Comparison of ENCODE assay signal across 20 cellular contexts in genomic region chr1:4801192-4801924, GRCh38.
DNase-seq lines count a peak whose midpoint lies in the region; ATAC-seq, FAIRE-seq and TF ChIP-seq lines count a peak whose summit lies in the region.
"Had no signal": no experiment of that assay in that cellular context is flagged by ENCODE, and none has a peak within 500 bp of the region (broad histone marks: within the 10 kb centered on the region; RNA-seq: fewer than 3 reads in every experiment).

No MANE protein-coding gene starts in this region.

- TF ChIP-seq EP300 in sigmoid colon (IDR thresholded peaks at IDR 0.05): no peak

- H3K4me3 ChIP-seq in fibroblast of mammary gland (ENCODE audit: control insufficient read depth, low read depth, low read length) (no peak overlapping the region), kidney (ENCODE audit: low read length in 2 of 2) (no peak overlapping the region), sigmoid colon (no peak overlapping the region)
- H3K4me3 ChIP-seq in naive thymus-derived CD4-positive, alpha-beta T cell (ENCODE audit: low read length): no peak overlapping the region
- H3K4me3 ChIP-seq: prostate gland had no signal

- peaks cover 0 to 58% (median 19%) of the 10 kb centered on the region in 5 donors for H3K27me3 Mint-ChIP-seq in naive thymus-derived CD4-positive, alpha-beta T cell

- H3K9me3 Mint-ChIP-seq in naive thymus-derived CD4-positive, alpha-beta T cell: peaks cover 0 to 22% (median 10%) of the 10 kb centered on the region in 11 donors
- H3K9me3 Mint-ChIP-seq: activated T-helper 2 cell treated with anti-CD3 and anti-CD28 coated beads, Interferon-gamma antibody, Interleukin-2, Interleukin-4, amounts not matched to agents 10 μg/mL and 5 μg/mL and 100 μg/mL, durations not matched to agents 14 hours and 24 hours and 36 hours had no signal

- no peak overlapping the region for H3K9ac ChIP-seq in kidney (ENCODE audit: low read length in 2 of 2)

- peaks cover 0 to 11% (median 0%) of the 10 kb centered on the region in 5 donors for H3K36me3 Mint-ChIP-seq in naive thymus-derived CD4-positive, alpha-beta T cell

- H3K27me3 ChIP-seq in sigmoid colon: no peaks in the 10 kb centered on the region
- no peaks in the 10 kb centered on the region for H3K27me3 ChIP-seq in naive thymus-derived CD4-positive, alpha-beta T cell (ENCODE audit: control insufficient read depth in 2 of 2, insufficient read depth in 2 of 2, low read length in 2 of 2)

- no peak overlapping the region for H3K27ac Mint-ChIP-seq in naive thymus-derived CD4-positive, alpha-beta T cell
- H3K27ac Mint-ChIP-seq: activated B cell treated with CpG ODN at 0.5 μM for 24 hours; activated T-helper 2 cell treated with anti-CD3 and anti-CD28 coated beads, Interferon-gamma antibody, Interleukin-2, Interleukin-4, amounts not matched to agents 10 μg/mL and 5 μg/mL and 100 μg/mL, durations not matched to agents 14 hours and 24 hours and 36 hours had no signal

- H3K4me1 ChIP-seq in kidney (ENCODE audit: control insufficient read depth in 1 of 2, insufficient read depth in 1 of 2, low read depth in 1 of 2, low read length in 2 of 2) (no peaks in the 10 kb centered on the region), sigmoid colon (peaks cover 0 to 15% (median 3%) of the 10 kb centered on the region in 4 donors)
- H3K4me1 ChIP-seq in naive thymus-derived CD4-positive, alpha-beta T cell (ENCODE audit: control insufficient read depth in 2 of 2, insufficient read depth in 2 of 2, low read length in 2 of 2): no peaks in the 10 kb centered on the region
- H3K4me1 ChIP-seq: prostate gland had no signal

- no peaks in the 10 kb centered on the region for H3K36me3 ChIP-seq in kidney (ENCODE audit: control insufficient read depth in 1 of 2, insufficient read depth in 2 of 2, low read length in 2 of 2)
- H3K36me3 ChIP-seq in sigmoid colon: no peaks in the 10 kb centered on the region
- no peaks in the 10 kb centered on the region for H3K36me3 ChIP-seq in naive thymus-derived CD4-positive, alpha-beta T cell (ENCODE audit: control insufficient read depth in 2 of 3, insufficient read depth in 3 of 3, low read length in 3 of 3)
- H3K36me3 ChIP-seq: prostate gland had no signal

- no peak overlapping the region for H3K4me3 Mint-ChIP-seq in naive thymus-derived CD4-positive, alpha-beta T cell
- H3K4me3 Mint-ChIP-seq: activated B cell treated with CpG ODN at 0.5 μM for 24 hours had no signal

- CTCF ChIA-PET in naive thymus-derived CD4-positive, alpha-beta T cell (lab: Charles Lee): no interaction called here

- H3K27ac ChIP-seq in kidney (ENCODE audit: low read depth in 2 of 2, low read length in 2 of 2): no peak overlapping the region
- H3K27ac ChIP-seq in sigmoid colon: no peak overlapping the region
- no peak overlapping the region for H3K27ac ChIP-seq in naive thymus-derived CD4-positive, alpha-beta T cell (ENCODE audit: low read depth, low read length)
- H3K27ac ChIP-seq: epithelial cell of prostate, prostate gland had no signal

- FAIRE-seq in kidney (lab: Jason Lieb, UNC): no peak
- FAIRE-seq: G401.6 had no signal

- TF ChIP-seq POLR2A in sigmoid colon (IDR thresholded peaks at IDR 0.05): no peak

- H3K9me3 ChIP-seq in kidney (ENCODE audit: control insufficient read depth in 1 of 2, low read length in 2 of 2): no peaks in the 10 kb centered on the region
- H3K9me3 ChIP-seq in sigmoid colon: no peaks in the 10 kb centered on the region
- no peaks in the 10 kb centered on the region for H3K9me3 ChIP-seq in naive thymus-derived CD4-positive, alpha-beta T cell (ENCODE audit: control insufficient read depth in 2 of 3, low read length in 3 of 3)
- H3K9me3 ChIP-seq: prostate gland had no signal

- TF ChIP-seq CTCF in fibroblast of mammary gland (conservative IDR thresholded peaks at IDR 0.05; ENCODE audit: control insufficient read depth, insufficient read depth, low read depth, low read length) (no peak), kidney (IDR thresholded peaks at IDR 0.05; ENCODE audit: borderline replicate concordance, extremely low read depth, insufficient read depth) (no peak), sigmoid colon (IDR thresholded peaks at IDR 0.05) (no peak)

- no peaks in the 10 kb centered on the region for H3K4me1 Mint-ChIP-seq in naive thymus-derived CD4-positive, alpha-beta T cell

- intact Hi-C loops in kidney (cut with DNase I) (no loop called here), sigmoid colon (cut with DNase I) (no loop called here)
- intact Hi-C loops in naive thymus-derived CD4-positive, alpha-beta T cell (cut with micrococcal nuclease): no loop called here

- ATAC-seq in naive thymus-derived CD4-positive, alpha-beta T cell: no peak

- WGBS in sigmoid colon, 2 donors: 76 to 83% methylated on average over 14 of the region's 14 CpGs

- peak; percentile 14 for DNase-seq in GM04504 (ENCODE audit: low read depth)
- DNase-seq in fibroblast of mammary gland (ENCODE audit: low read depth): peak; percentile 31
- DNase-seq in kidney: peak; percentile 87
- DNase-seq in sigmoid colon: peak; percentile 93
- no peak for DNase-seq in NCI-H748 (lab: John Stamatoyannopoulos, UW; ENCODE audit: unreplicated experiment)
- no peak for DNase-seq in NCI-H2081 treated with DMSO at 0.1 percent for 48 hours (lab: John Stamatoyannopoulos, UW)
- no peak for DNase-seq in NK-92 (lab: John Stamatoyannopoulos, UW; ENCODE audit: unreplicated experiment)
- no peak for DNase-seq in naive thymus-derived CD4-positive, alpha-beta T cell
- DNase-seq: activated B cell treated with CpG ODN at 0.5 μM for 24 hours; amniotic stem cell; H7; NCI-H1436 treated with DMSO at 0.1 percent for 48 hours; NCI-H226; SHP77; stimulated activated naive CD4-positive, alpha-beta T cell treated with Interleukin-2 at 50 U/mL for 16 hours; T-helper 2 cell had no signal

- POLR2A ChIA-PET in naive thymus-derived CD4-positive, alpha-beta T cell (lab: Charles Lee): no interaction called here

Comparison
In these comparisons a context has a peak if more than half of its experiments do, and no peak if none do; other contexts are left out.
1. DNase-seq: peak in GM04504 (single experiment), fibroblast of mammary gland (single experiment), kidney (single experiment) and sigmoid colon (single experiment); none in NCI-H748 (single experiment), NCI-H2081 treated with DMSO at 0.1 percent for 48 hours (single experiment), NK-92 (single experiment) and naive thymus-derived CD4-positive, alpha-beta T cell (0 of 9).